In the genomic region with DNA sequence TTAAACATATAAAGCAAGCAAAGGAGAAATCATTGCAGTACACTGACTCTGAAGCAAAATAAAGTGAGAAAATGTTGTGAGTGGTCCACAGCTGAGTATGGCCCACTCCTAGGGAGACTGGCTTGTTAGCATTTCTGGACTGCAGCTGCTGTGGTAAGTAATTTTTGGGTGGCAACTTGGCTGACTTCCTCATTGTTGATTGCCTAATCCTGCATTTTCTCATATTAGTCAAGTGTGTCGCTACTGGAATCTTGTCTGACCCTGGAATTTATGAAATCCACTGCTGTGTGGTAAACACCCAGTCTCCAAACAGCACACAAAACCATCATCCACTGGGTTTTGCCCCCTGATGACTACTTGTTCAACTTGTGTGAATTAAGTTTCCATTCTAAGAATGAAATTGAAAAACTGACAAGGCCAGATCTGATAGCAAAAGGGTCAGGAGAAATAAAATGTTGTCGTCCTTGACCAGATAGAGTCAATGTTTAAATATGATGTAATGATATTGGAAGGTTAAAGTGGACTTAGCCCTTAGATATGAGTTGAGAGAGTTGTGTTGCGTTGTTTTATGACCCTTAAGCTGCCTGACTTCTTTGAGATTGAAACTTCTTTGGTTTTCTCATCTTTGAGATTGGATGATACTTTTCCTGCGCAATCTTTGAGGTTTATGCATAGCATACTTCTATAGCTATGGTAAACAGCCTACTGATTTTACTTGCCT, we compare ENCODE assay signal across 8 cellular contexts.
A peak's percentile ranks its signal among the peaks of the same experiment; 100 is the strongest.
DNase-seq lines count a peak whose midpoint lies in the region; ATAC-seq and TF ChIP-seq lines count a peak whose summit lies in the region.
"Not testable (repeated sequence)": the region's sequence is repeated elsewhere in the genome, so short reads cannot be mapped to it uniquely, and the experiment has no call there.

No MANE protein-coding gene starts in this region.

- not testable (repeated sequence) for H3K4me1 ChIP-seq in lower lobe of right lung; gastrocnemius medialis; aorta (ENCODE audit: control insufficient read depth in 1 of 2, insufficient read depth in 2 of 2, low read length in 2 of 2)

- DNase-seq in Right ventricle myocardium inferior (ENCODE audit: missing footprints); left cardiac atrium; left lobe of liver (ENCODE audit: low spot score); lower lobe of right lung; omental fat pad (ENCODE audit: low spot score); gastrocnemius medialis; aorta: not testable (repeated sequence)

- intact Hi-C loops in Right ventricle myocardium inferior (cut with DNase I); left cardiac atrium (cut with DNase I); lower lobe of right lung (cut with DNase I); gastrocnemius medialis (cut with DNase I; ENCODE audit: low total_unique reads); aorta (cut with DNase I): not testable (repeated sequence)

- H3K4me3 ChIP-seq in lower lobe of right lung; gastrocnemius medialis; aorta (ENCODE audit: low read length in 2 of 2): not testable (repeated sequence)

- H3K36me3 ChIP-seq in lower lobe of right lung; gastrocnemius medialis; aorta (ENCODE audit: control insufficient read depth in 1 of 2, insufficient read depth in 2 of 2, low read length in 1 of 2): not testable (repeated sequence)

- not testable (repeated sequence) for TF ChIP-seq POLR2A in gastrocnemius medialis (IDR thresholded peaks at IDR 0.05)

- no CpG with 5 or more reads among the region's 4 CpGs for WGBS in aorta, 2 donors

- in situ Hi-C loops in gastrocnemius medialis (cut with MboI; ENCODE audit: low sequenced_read_pairs in 4 of 4): not testable (repeated sequence)

- ATAC-seq in SK-N-SH treated with all-trans-retinoic acid at 6 μM for 48 hours: peak; percentile 58; the same call in 2 of the 3 replicates
- peak; percentile 67 for ATAC-seq in Right ventricle myocardium inferior
- peak; percentile 42 to 56 for ATAC-seq in left cardiac atrium
- peak; percentile 70 for ATAC-seq in left lobe of liver
- peak; percentile 86 to 87 for ATAC-seq in lower lobe of right lung
- ATAC-seq in omental fat pad (ENCODE audit: low FRiP score): peak; percentile 94
- ATAC-seq in gastrocnemius medialis: peak; percentile 19 to 57
- ATAC-seq in aorta (ENCODE audit: low FRiP score): peak; percentile 68

- H3K27me3 ChIP-seq in lower lobe of right lung (ENCODE audit: low read depth); gastrocnemius medialis; aorta (ENCODE audit: control insufficient read depth in 1 of 2, insufficient read depth in 2 of 2, low read length in 1 of 2): not testable (repeated sequence)

- H3K27ac ChIP-seq in lower lobe of right lung; gastrocnemius medialis; aorta (ENCODE audit: low read depth in 1 of 2, low read length in 2 of 2): not testable (repeated sequence)

- H3K9me3 ChIP-seq in lower lobe of right lung; gastrocnemius medialis; aorta (ENCODE audit: control insufficient read depth, low read length): not testable (repeated sequence)

- TF ChIP-seq CTCF in lower lobe of right lung (IDR thresholded peaks at IDR 0.05); omental fat pad (IDR thresholded peaks at IDR 0.05); gastrocnemius medialis (IDR thresholded peaks at IDR 0.05 in 4 of 5, conservative IDR thresholded peaks at IDR 0.05 in 1 of 5): not testable (repeated sequence)

Comparison
In these comparisons a context has a peak if more than half of its experiments do, and no peak if none do; other contexts are left out.
1. ATAC-seq: peak in every context shown above with its lines; median percentile 94 in omental fat pad; 86 in lower lobe of right lung; 70 in left lobe of liver; 68 in aorta; 67 in Right ventricle myocardium inferior; 58 in SK-N-SH treated with all-trans-retinoic acid at 6 μM for 48 hours; 49 in left cardiac atrium; 38 in gastrocnemius medialis.